In genomic region chr4:112130903-112131302, GRCh38 we compare ENCODE assay signal across 18 cellular contexts. TPM values are rescaled to one million over a fixed set of nuclear protein-coding genes. Genes with fewer than 3 reads are reported as not detected.
DNase-seq lines count a peak whose midpoint lies in the region; ATAC-seq and TF ChIP-seq lines count a peak whose summit lies in the region.
"Had no signal": no experiment of that assay in that cellular context is flagged by ENCODE, and none has a peak within 500 bp of the region (broad histone marks: within the 10 kb centered on the region; RNA-seq: fewer than 3 reads in every experiment).

No MANE protein-coding gene starts in this region.

- H3K27me3 ChIP-seq in MG63 = no peaks in the 10 kb centered on the region
- no peaks in the 10 kb centered on the region for H3K27me3 ChIP-seq in mesendoderm (ENCODE audit: insufficient read depth, low read length, poor library complexity)
- H3K27me3 ChIP-seq: testis had no signal

- no peak overlapping the region for H3K4ac ChIP-seq in mesendoderm (ENCODE audit: low read depth, low read length)

- no peaks in the 10 kb centered on the region for H3K9me3 ChIP-seq in MG63
- H3K9me3 ChIP-seq: lower lobe of right lung, testis had no signal

- no peaks in the 10 kb centered on the region for H3K79me2 ChIP-seq in mesendoderm (ENCODE audit: control insufficient read depth, insufficient read depth, low read length)

- no peak for TF ChIP-seq CTCF in epithelial cell of esophagus (IDR thresholded peaks at IDR 0.05; ENCODE audit: insufficient read depth, low read depth, low read length, missing control alignments)

- no peaks in the 10 kb centered on the region for H3K4me1 ChIP-seq in mesendoderm (ENCODE audit: control insufficient read depth, low read depth, low read length)
- H3K4me1 ChIP-seq: lower lobe of right lung, testis had no signal

- H3K4me2 ChIP-seq in mesendoderm (ENCODE audit: low read length) = no peak overlapping the region

- H2BK120ac ChIP-seq in mesendoderm (ENCODE audit: low read depth, low read length) = no peak overlapping the region

- H3K4me3 ChIP-seq in MG63 = no peak overlapping the region
- H3K4me3 ChIP-seq in epithelial cell of esophagus (ENCODE audit: low read length) = no peak overlapping the region
- H3K4me3 ChIP-seq in mesendoderm (ENCODE audit: low read length) = no peak overlapping the region
- H3K4me3 ChIP-seq: lower lobe of right lung, testis had no signal

- H3K18ac ChIP-seq in mesendoderm (ENCODE audit: low read length) = no peak overlapping the region

- H2AK5ac ChIP-seq in mesendoderm (ENCODE audit: low read length) = no peak overlapping the region

- H3K27ac ChIP-seq in mesendoderm (ENCODE audit: low read depth, low read length) = no peak overlapping the region
- H3K27ac ChIP-seq: C4-2B, lower lobe of right lung, testis had no signal

- no peak overlapping the region for H4K5ac ChIP-seq in mesendoderm (ENCODE audit: low read length)

- H2BK5ac ChIP-seq in mesendoderm (ENCODE audit: low read length) = no peak overlapping the region

- WGBS in mesendoderm (ENCODE audit: extremely low coverage, insufficient coverage, low lambda C conversion rate) = no CpG with 5 or more reads among the region's 4 CpGs

- no peak overlapping the region for H3K56ac ChIP-seq in mesendoderm (ENCODE audit: low read length)

- H4K8ac ChIP-seq in mesendoderm (ENCODE audit: low read depth, low read length) = no peak overlapping the region

- no peak overlapping the region for H3K23ac ChIP-seq in mesendoderm (ENCODE audit: low read length)

- no peak for ATAC-seq in GM19351 (IDR thresholded peaks at IDR 0.05; ENCODE audit: unreplicated experiment)
- ATAC-seq: lower lobe of right lung had no signal

- H3K36me3 ChIP-seq in MG63 = no peaks in the 10 kb centered on the region
- no peaks in the 10 kb centered on the region for H3K36me3 ChIP-seq in mesendoderm (ENCODE audit: control insufficient read depth, insufficient read depth, low read length)
- H3K36me3 ChIP-seq: lower lobe of right lung had no signal

- DNase-seq in ELF-1 (ENCODE audit: low read depth, low spot score) (peak; percentile 26), MG63 (peak; percentile 2), epithelial cell of esophagus (ENCODE audit: low read depth) (peak; percentile 21), mesendoderm (peak; percentile 47), NCI-H1930 (lab: John Stamatoyannopoulos, UW) (no peak), DMS153 (lab: John Stamatoyannopoulos, UW) (no peak)
- DNase-seq: activated CD4-positive, alpha-beta T cell treated with anti-CD3 and anti-CD28 coated beads, Interleukin-2, amount 10 ng/mL, durations not matched to agents 7 days and 5 days; activated naive CD8-positive, alpha-beta T cell treated with anti-CD3 and anti-CD28 coated beads, Interleukin-2, amount 10 ng/mL, durations not matched to agents 7 days and 5 days; activated T-cell treated with anti-CD3 and anti-CD28 coated beads, Interleukin-2, amount 50 U/mL, for 1 hour; KG1; lower lobe of right lung; NCI-H146; stimulated activated CD4-positive, alpha-beta T cell treated with anti-CD3 and anti-CD28 coated beads, Interleukin-2, amount 100 ng/mL, for 24 hours; stimulated activated CD8-positive, alpha-beta memory T cell treated with anti-CD3 and anti-CD28 coated beads, Interleukin-4, amount 100 ng/mL, for 48 hours; T-helper 9 cell; testis had no signal

- H3K9ac ChIP-seq in mesendoderm (ENCODE audit: low read length) = no peak overlapping the region

- H2BK15ac ChIP-seq in mesendoderm (replicated peaks; ENCODE audit: low read depth) = no peak overlapping the region

- H3K79me1 ChIP-seq in mesendoderm (ENCODE audit: low read length) = no peaks in the 10 kb centered on the region

RNA-seq across cellular contexts. Expression of gene FAM241A, which starts 14.4 kb away (rescaled TPM):
- total RNA-seq in MG63 (2014; rRNA removed; shearing (Covaris generic); ENCODE audit: low replicate concordance) = 1.2 and 3.7 TPM in 2 replicates
- polyA plus RNA-seq in mesendoderm (2013, experiment 1 of 2) = 0.39 TPM
- 0.43 TPM for polyA plus RNA-seq in mesendoderm (2013, experiment 2 of 2)

Comparison
In these comparisons a context has a peak if more than half of its experiments do, and no peak if none do; other contexts are left out.
1. DNase-seq: peak in ELF-1 (single experiment), MG63 (single experiment), epithelial cell of esophagus (single experiment) and mesendoderm (single experiment); none in NCI-H1930 (0 of 2) and DMS153 (single experiment).